In the genomic region with DNA sequence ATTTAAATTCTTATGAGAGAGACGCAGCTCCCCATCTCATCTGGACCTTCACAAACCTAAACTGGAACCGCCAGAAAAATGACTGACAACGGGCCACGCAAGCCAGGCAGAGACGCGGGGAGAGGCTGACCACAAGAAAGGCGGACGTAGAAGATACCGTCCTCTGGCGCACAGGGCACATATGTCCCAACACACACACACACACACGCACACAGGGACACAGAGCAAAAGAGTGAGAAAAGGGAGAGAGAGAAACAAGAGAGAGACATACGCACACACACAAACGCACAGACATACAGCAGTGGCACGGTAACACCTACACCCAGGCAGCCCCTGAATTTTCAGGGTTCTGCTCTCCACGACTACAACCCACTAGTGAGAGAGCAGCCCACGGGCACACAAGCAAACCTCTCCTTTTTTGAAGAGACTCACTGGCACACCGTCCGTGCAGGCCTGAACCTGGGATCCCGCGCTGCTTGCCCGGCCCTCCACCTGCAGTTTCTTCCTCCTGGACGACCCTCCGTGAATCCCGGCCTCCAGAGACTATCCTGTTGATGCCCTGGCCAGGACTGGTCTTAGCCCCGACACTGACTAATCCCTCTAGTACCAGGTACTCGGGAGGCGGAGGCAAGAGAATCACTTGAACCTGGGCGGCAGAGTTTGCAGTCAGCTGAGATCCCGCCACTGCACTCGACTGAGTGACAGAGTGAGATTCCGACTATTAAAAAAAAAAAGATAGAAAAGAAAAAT, we compare ENCODE assay signal across 8 cellular contexts.
A peak's percentile ranks its signal among the peaks of the same experiment; 100 is the strongest.
DNase-seq lines count a peak whose midpoint lies in the region; ATAC-seq, FAIRE-seq and TF ChIP-seq lines count a peak whose summit lies in the region.
"Not testable (repeated sequence)": the region's sequence is repeated elsewhere in the genome, so short reads cannot be mapped to it uniquely, and the experiment has no call there.

No MANE protein-coding gene starts in this region.

- not testable (repeated sequence) for H3K9me3 ChIP-seq in T-helper 17 cell (ENCODE audit: control insufficient read depth, low read length, poor library complexity, severe bottlenecking); mononuclear cell (ENCODE audit: low read depth, low read length); small intestine (ENCODE audit: control insufficient read depth, low read depth)

- H3K4me3 Mint-ChIP-seq in IgD-negative memory B cell (peak overlapping the region; percentile 81 to 97 (median 90)), T-helper 17 cell (peak overlapping the region; percentile 93)

- H3K9me3 Mint-ChIP-seq in IgD-negative memory B cell: not testable (repeated sequence)

- WGBS in small intestine, 3 donors: 54 to 62% (median 58%) methylated on average over 31 of the region's 31 CpGs

- peak overlapping the region; percentile 34; the same call in 1 of the 2 replicates for H3K27ac ChIP-seq in ACC112 (ENCODE audit: low read depth, low read length)
- not testable (repeated sequence) for H3K27ac ChIP-seq in small intestine (ENCODE audit: low read depth in 1 of 2, low read length in 1 of 2)

- H3K27me3 ChIP-seq in ACC112 (ENCODE audit: insufficient read depth, low read length); mononuclear cell (ENCODE audit: insufficient read depth, low read length); small intestine (ENCODE audit: control insufficient read depth in 2 of 2, insufficient read depth in 2 of 2, low read length in 2 of 2): not testable (repeated sequence)

- peak overlapping the region; percentile 85 for H3K4me3 ChIP-seq in ACC112 (ENCODE audit: low read depth, low read length)
- H3K4me3 ChIP-seq in astrocyte of the cerebellum (ENCODE audit: low read depth, low read length): peak overlapping the region; percentile 45
- H3K4me3 ChIP-seq in fibroblast of the aortic adventitia (ENCODE audit: low read depth, low read length): peak overlapping the region; percentile 70
- H3K4me3 ChIP-seq in mononuclear cell (ENCODE audit: low read length): peak overlapping the region; percentile 45
- H3K4me3 ChIP-seq in small intestine (ENCODE audit: low read depth in 1 of 2, low read length in 2 of 2): peak overlapping the region; percentile 33 to 57

- DNase-seq in T-helper 17 cell; astrocyte of the cerebellum (ENCODE audit: low read depth); fibroblast of the aortic adventitia (ENCODE audit: low read depth); small intestine: not testable (repeated sequence)

- in situ Hi-C loops in astrocyte of the cerebellum (cut with HindIII; ENCODE audit: low sequenced_read_pairs): not testable (repeated sequence)

- not testable (repeated sequence) for H3K4me1 ChIP-seq in ACC112 (ENCODE audit: control insufficient read depth, insufficient read depth, low read length, unreplicated experiment); mononuclear cell (ENCODE audit: insufficient read depth, low read length); small intestine (ENCODE audit: control insufficient read depth in 2 of 2, insufficient read depth in 1 of 2, low read depth in 1 of 2, low read length in 1 of 2)

- TF ChIP-seq CTCF in astrocyte of the cerebellum (IDR thresholded peaks at IDR 0.05; ENCODE audit: low read depth, low read length, missing control alignments); fibroblast of the aortic adventitia (IDR thresholded peaks at IDR 0.05; ENCODE audit: insufficient read depth, low read length): not testable (repeated sequence)

- H2AFZ ChIP-seq in ACC112 (ENCODE audit: low read length, unreplicated experiment): peak overlapping the region; percentile 68

- ATAC-seq in GM19023 (IDR thresholded peaks at IDR 0.05; ENCODE audit: unreplicated experiment): peak; percentile 23
- ATAC-seq in T-helper 17 cell: peak; percentile 47

- FAIRE-seq in small intestine (lab: Jason Lieb, UNC): not testable (repeated sequence)

- H3K36me3 ChIP-seq in ACC112 (ENCODE audit: insufficient read depth, low read length); small intestine (ENCODE audit: control insufficient read depth in 2 of 2, insufficient read depth in 2 of 2, low read length in 2 of 2): not testable (repeated sequence)

- H3K79me2 ChIP-seq in ACC112 (ENCODE audit: control insufficient read depth, insufficient read depth, low read length, unreplicated experiment): not testable (repeated sequence)

- H3K27me3 Mint-ChIP-seq in IgD-negative memory B cell (peaks cover 36% of the 10 kb centered on the region), T-helper 17 cell (peaks cover 42% of the 10 kb centered on the region)

- H3K27ac Mint-ChIP-seq in IgD-negative memory B cell (peak overlapping the region in 1 of 3 donors; percentile 97), T-helper 17 cell (peak overlapping the region; percentile 92)

- not testable (repeated sequence) for H3K4me1 Mint-ChIP-seq in IgD-negative memory B cell
- peaks cover 26% of the 10 kb centered on the region for H3K4me1 Mint-ChIP-seq in T-helper 17 cell

- not testable (repeated sequence) for H3K36me3 Mint-ChIP-seq in IgD-negative memory B cell; T-helper 17 cell (ENCODE audit: low read depth)
